8 cellular contexts compared by ENCODE assay signal in genomic region chr6:85679445-85680123, GRCh38. TPM values are rescaled to one million over a fixed set of nuclear protein-coding genes. Genes with fewer than 3 reads are reported as not detected.
A peak's percentile ranks its signal among the peaks of the same experiment; 100 is the strongest.
DNase-seq lines count a peak whose midpoint lies in the region; ATAC-seq, FAIRE-seq and TF ChIP-seq lines count a peak whose summit lies in the region.

No MANE protein-coding gene starts in this region.

- no peak for TF ChIP-seq CTCF in BJ (IDR thresholded peaks at IDR 0.05; ENCODE audit: insufficient read depth, low read depth, low read length)
- TF ChIP-seq CTCF in GM12878 (IDR thresholded peaks at IDR 0.05 in 2 of 3, conservative IDR thresholded peaks at IDR 0.05 in 1 of 3; ENCODE audit: control insufficient read depth in 2 of 3, extremely low read depth in 1 of 3, insufficient read depth in 1 of 3, low read depth in 3 of 3, low read length in 3 of 3) = no peak

- H3K36me3 ChIP-seq in BJ (ENCODE audit: control insufficient read depth, insufficient read depth, low read length) = no peaks in the 10 kb centered on the region
- peaks cover 0 to 8% of the 10 kb centered on the region in 2 experiments; a peak in 2 of 4 replicates for H3K36me3 ChIP-seq in GM12878 (ENCODE audit: control insufficient read depth in 2 of 2, insufficient read depth in 2 of 2, low read length in 1 of 2)
- peaks cover 4 to 7% of the 10 kb centered on the region in 2 donors for H3K36me3 ChIP-seq in mucosa of rectum (ENCODE audit: control insufficient read depth in 2 of 2, insufficient read depth in 2 of 2, low read length in 2 of 2)

- H3K4me1 ChIP-seq in GM12878 (ENCODE audit: control insufficient read depth, insufficient read depth, low read length) (peaks cover 13% of the 10 kb centered on the region), mucosa of rectum (ENCODE audit: control insufficient read depth in 2 of 2, insufficient read depth in 2 of 2, low read length in 2 of 2) (peaks cover 11 to 28% of the 10 kb centered on the region in 2 donors)

- peak overlapping the region; percentile 86 for H3K27ac ChIP-seq in GM12878 (ENCODE audit: control insufficient read depth, insufficient read depth)
- peak overlapping the region; percentile 88 to 91 for H3K27ac ChIP-seq in mucosa of rectum (ENCODE audit: low read depth in 2 of 2, low read length in 2 of 2)

- no peak for DNase-seq in BJ (ENCODE audit: low read depth)
- DNase-seq in GM12878 (ENCODE audit: low read depth, low spot score) = no peak
- no peak for DNase-seq in anterior cingulate cortex (lab: John Stamatoyannopoulos, UW)

- peak overlapping the region; percentile 90 for H2AFZ ChIP-seq in GM12878 (ENCODE audit: control insufficient read depth, low read depth, low read length)

- H3K9ac ChIP-seq in GM12878 (ENCODE audit: control insufficient read depth, insufficient read depth, low read length) (peak overlapping the region; percentile 85), mucosa of rectum (ENCODE audit: low read depth in 1 of 2, low read length in 2 of 2) (peak overlapping the region; percentile 63 to 81)

- H3K79me2 ChIP-seq in GM12878 (ENCODE audit: control insufficient read depth, insufficient read depth, low read length) = peaks cover 57% of the 10 kb centered on the region

- POLR2A ChIA-PET in BJ (lab: Charles Lee) = interaction anchor here (0.7 to 3.4 kb wide), 5 partner anchors 10 to 42 kb away, joined by 3 to 62 read pairs (median 5); partner anchors contain the start of gene SYNCRIP
- POLR2A ChIA-PET in GM12878 (lab: Charles Lee) = interaction anchor here (0.9 to 5.8 kb wide), 7 partner anchors 9 to 218 kb away, joined by 3 to 192 read pairs (median 7); partner anchors contain the start of genes SNX14 and SYNCRIP

- no peaks in the 10 kb centered on the region; the same call in 2 of the 3 replicates for H3K9me3 ChIP-seq in GM12878 (replicated peaks; ENCODE audit: control insufficient read depth, insufficient read depth, low read length)
- no peaks in the 10 kb centered on the region for H3K9me3 ChIP-seq in mucosa of rectum (ENCODE audit: control insufficient read depth in 2 of 2, low read length in 2 of 2)

- intact Hi-C loops in GM12878 (cut with micrococcal nuclease; ENCODE audit: unreplicated experiment) = loop anchor here (2.0 to 10.0 kb wide), 4 partner anchors 55 to 1475 kb away; partner anchors contain the start of genes NT5E, SNX14 and ZNF292

- no peak for TF ChIP-seq POLR2A in GM12878 (IDR thresholded peaks at IDR 0.05; ENCODE audit: low read depth, low read length)

- H3K27me3 ChIP-seq in BJ (ENCODE audit: control insufficient read depth, insufficient read depth, low read length) (no peaks in the 10 kb centered on the region), GM12878 (replicated peaks in 1 of 2; ENCODE audit: control insufficient read depth in 2 of 2, insufficient read depth in 2 of 2, low read length in 1 of 2) (no peaks in the 10 kb centered on the region), mucosa of rectum (ENCODE audit: control insufficient read depth in 2 of 2, insufficient read depth in 2 of 2, low read length in 2 of 2) (no peaks in the 10 kb centered on the region)

- TF ChIP-seq RAD21 in Ishikawa (IDR thresholded peaks at IDR 0.05; ENCODE audit: low read depth) (no peak), GM12878 (IDR thresholded peaks at IDR 0.05; ENCODE audit: insufficient read depth, low read depth, low read length) (no peak)

- FAIRE-seq in GM12878 (lab: Jason Lieb, UNC) = no peak

- H3K4me3 ChIP-seq in BJ (ENCODE audit: low read depth, low read length) (peak overlapping the region; percentile 63), GM12878 (peak overlapping the region; percentile 74), mucosa of rectum (ENCODE audit: low read length in 2 of 2) (peak overlapping the region; percentile 74 to 80)

- peak overlapping the region; percentile 82 for H3K4me2 ChIP-seq in GM12878 (ENCODE audit: control insufficient read depth, insufficient read depth)

- TSS peak; percentile 92 for BruUV-seq in GM12878 (replicated peaks; lab: Mats Ljungman, UMichigan)

- H4K20me1 ChIP-seq in GM12878 (ENCODE audit: control insufficient read depth, insufficient read depth) = no peaks in the 10 kb centered on the region

- SMC1A ChIA-PET in GM12878 (lab: Charles Lee; ENCODE audit: uncharacterized antibody, unreplicated experiment) = interaction anchor here (1.5 to 8.6 kb wide), 4 partner anchors 35 to 325 kb away, joined by 4 to 103 read pairs (median 28); partner anchors contain the start of gene SYNCRIP

- TF ChIP-seq EP300 in Ishikawa (IDR thresholded peaks at IDR 0.05; ENCODE audit: borderline replicate concordance) = 0 out of 2 replicates have a peak, but pooled peaks have one; percentile 3
- no peak for TF ChIP-seq EP300 in GM12878 (IDR thresholded peaks at IDR 0.05; ENCODE audit: borderline replicate concordance in 1 of 2, control insufficient read depth in 1 of 2, low read depth in 2 of 2, low read length in 2 of 2)

- CTCF ChIA-PET in BJ (lab: Yijun Ruan, JAX) = no interaction called here
- CTCF ChIA-PET in GM12878 (lab: Yijun Ruan, JAX) = interaction anchor here (5.1 to 5.4 kb wide), 2 partner anchors 36 to 40 kb away, joined by 41 to 44 read pairs; partner anchors contain the start of gene SYNCRIP

- 1% methylated on average over 14 of the region's 14 CpGs for WGBS in GM12878 (ENCODE audit: insufficient coverage, insufficient replicate concordance, low lambda C conversion rate, missing lambda C conversion rate)

- in situ Hi-C loops in GM12878 (cut with MboI) = loop anchor here (5.0 to 10.0 kb wide), 2 partner anchors 37 to 55 kb away; partner anchors contain the start of gene SYNCRIP

- no peak for ATAC-seq in GM12878
- no peak for ATAC-seq in HG03135 (IDR thresholded peaks at IDR 0.05; ENCODE audit: unreplicated experiment)
- no peak for ATAC-seq in HG02678 (IDR thresholded peaks at IDR 0.05; ENCODE audit: unreplicated experiment)
- no peak for ATAC-seq in GM19395 (IDR thresholded peaks at IDR 0.05; ENCODE audit: unreplicated experiment)

- RAD21 ChIA-PET in GM12878 (lab: Charles Lee; ENCODE audit: unreplicated experiment) = interaction anchor here (0.6 to 5.1 kb wide), 4 partner anchors 9 to 1745 kb away, joined by 3 to 125 read pairs (median 19); partner anchors contain the start of genes SNX14 and SYNCRIP

TF ChIP-seq in Ishikawa, 13 proteins besides CTCF, POLR2A, EP300 and RAD21 (continues in another document):
- no peak for TF ChIP-seq EGR1 (IDR thresholded peaks at IDR 0.05)
- no peak for TF ChIP-seq FOXM1 (IDR thresholded peaks at IDR 0.05; ENCODE audit: borderline replicate concordance, low read depth)
- no peak for TF ChIP-seq CEBPB (IDR thresholded peaks at IDR 0.05)
- no peak for TF ChIP-seq TCF12 (IDR thresholded peaks at IDR 0.05; ENCODE audit: low read depth)
- no peak for TF ChIP-seq TAF1 (IDR thresholded peaks at IDR 0.05; ENCODE audit: low read depth)
- TF ChIP-seq CREB1 (IDR thresholded peaks at IDR 0.05; ENCODE audit: low read depth) = no peak

TF ChIP-seq in GM12878, 131 proteins besides CTCF, POLR2A, EP300 and RAD21:
- TF ChIP-seq POU2F2 (IDR thresholded peaks at IDR 0.05; ENCODE audit: borderline replicate concordance, low read depth, low read length) = 0 out of 3 replicates have a peak, but pooled peaks have one; percentile 35
- TF ChIP-seq RCOR1 (conservative IDR thresholded peaks at IDR 0.05; ENCODE audit: low read depth, low read length) = no peak
- peak; percentile 86; the same call in 1 of the 2 replicates for TF ChIP-seq SMARCA5 (IDR thresholded peaks at IDR 0.05)
- peak; percentile 91 for TF ChIP-seq ZNF24 (IDR thresholded peaks at IDR 0.05)
TF ChIP-seq in GM12878: peak in this region for 3.

RNA-seq across cellular contexts. Expression of gene SYNCRIP, which starts 36.9 kb away (rescaled TPM):
- polyA plus RNA-seq in BJ (2011; rRNA removed) (7.6 and 20.0 TPM in 2 replicates), GM12878 (2011; rRNA removed) (28.4 and 46.4 TPM in 2 replicates), GM12878 (2014; fragmentation: Illumina TruSeq; extraction: Trizol) (255 and 332 TPM in 2 replicates), GM12878 (2014; fragmentation: Nextera tagmentation; extraction: Ambion mirVana) (100 to 1,000 TPM; 118 to 134 TPM), GM12878 (2014; rRNA removed) (60.6 and 64.8 TPM in 2 replicates), GM12878 (2016; fragmentation: Nextera tagmentation; extraction: Ambion mirVana) (100 to 1,000 TPM; 195 to 198 TPM)
- polyA minus RNA-seq in BJ (2011; rRNA and poly(A)+ RNA removed) = 10.7 and 20.8 TPM in 2 replicates
- 97.6 and 100 TPM in 2 replicates for total RNA-seq in GM12878 (2013; cell fraction: nucleolus; rRNA removed)
- total RNA-seq in GM12878 (2014; rRNA removed) (77.6 and 89.3 TPM in 2 replicates), GM12878 (2014; rRNA removed; fragmentation: Illumina TruSeq; extraction: Trizol) (124 and 129 TPM in 2 replicates), GM12878 (2021) (134 and 145 TPM in 2 replicates)
- 42.4 TPM for polyA plus RNA-seq in GM12878 (2011; ENCODE audit: low read depth)
- 11.3 and 14.0 TPM in 2 replicates for polyA plus RNA-seq in GM12878 (2011; cell fraction: cytosol; rRNA removed)
- 14.7 and 25.1 TPM in 2 replicates for polyA plus RNA-seq in GM12878 (2011; cell fraction: nucleus; rRNA removed)
- polyA plus RNA-seq in GM12878 (2012) = 70.6 and 73.1 TPM in 2 replicates
- 15.4 and 24.1 TPM in 2 replicates for polyA minus RNA-seq in GM12878 (2011; rRNA and poly(A)+ RNA removed)
- polyA minus RNA-seq in GM12878 (2011; cell fraction: cytosol; rRNA and poly(A)+ RNA removed) = 18.2 and 23.3 TPM in 2 replicates
- polyA minus RNA-seq in GM12878 (2011; cell fraction: nucleus; rRNA and poly(A)+ RNA removed) = 20.9 and 39.7 TPM in 2 replicates
